In the genomic region with DNA sequence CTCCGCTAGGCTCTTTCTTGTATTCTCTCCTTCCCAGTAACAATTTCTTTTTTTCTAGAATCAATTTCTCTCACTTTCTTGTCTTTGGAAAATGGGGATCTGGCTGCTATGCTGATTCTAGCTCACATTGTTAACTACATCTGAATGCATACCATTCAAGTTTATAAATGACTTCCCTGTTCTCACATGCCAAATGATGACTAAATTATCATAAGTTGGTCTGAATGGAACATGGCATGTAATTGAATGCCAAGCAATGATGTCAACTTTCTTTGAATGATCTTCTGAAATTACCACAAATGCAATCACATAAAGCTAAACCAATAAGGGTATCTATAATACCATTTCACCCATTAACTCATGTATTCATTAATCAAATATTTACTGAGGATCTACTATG, we compare ENCODE assay signal across 19 cellular contexts. TPM values are rescaled to one million over a fixed set of nuclear protein-coding genes. Genes with fewer than 3 reads are reported as not detected.
A peak's percentile ranks its signal among the peaks of the same experiment; 100 is the strongest.
DNase-seq lines count a peak whose midpoint lies in the region; ATAC-seq, FAIRE-seq and TF ChIP-seq lines count a peak whose summit lies in the region.
"Had no signal": no experiment of that assay in that cellular context is flagged by ENCODE, and none has a peak within 500 bp of the region (broad histone marks: within the 10 kb centered on the region; RNA-seq: fewer than 3 reads in every experiment).

No MANE protein-coding gene starts in this region.

- no peak for DNase-seq in activated naive CD4-positive, alpha-beta T cell treated with anti-CD3 and anti-CD28 coated beads, Interleukin-2, amount 50 U/mL, for 16 hours
- DNase-seq in bronchial epithelial cell (ENCODE audit: low read depth), result peak; percentile 0
- peak; percentile 58 for DNase-seq in globus pallidus (ENCODE audit: low spot score)
- peak; percentile 11 for DNase-seq in renal cortical epithelial cell (ENCODE audit: low read depth)
- no peak for DNase-seq in activated CD8-positive, alpha-beta T cell treated with anti-CD3 and anti-CD28 coated beads, Interleukin-2, amount 10 ng/mL, durations not matched to agents 7 days and 5 days
- DNase-seq in NCI-H1930 (lab: John Stamatoyannopoulos, UW), result no peak
- no peak for DNase-seq in GM12892 (ENCODE audit: insufficient read length)
- DNase-seq: 8988T; AML-193; CD4-positive, CD25-positive, alpha-beta regulatory T cell; DMS79; GM23248 had no signal

- H3K4me3 ChIP-seq in bronchial epithelial cell (ENCODE audit: low read depth, low read length), result no peak overlapping the region
- H3K4me3 ChIP-seq: BLaER1 treated with 17β-estradiol and CSF1 and Interleukin-3, amounts not matched to agents 10 nM and 100 nM; GM12878; GM23248 had no signal

- no peak overlapping the region for H3K4me3 Mint-ChIP-seq in activated naive CD4-positive, alpha-beta T cell treated with anti-CD3 and anti-CD28 coated beads, Interleukin-2, amount 50 U/mL, for 24 hours
- H3K4me3 Mint-ChIP-seq in activated CD8-positive, alpha-beta T cell treated with anti-CD3 and anti-CD28 coated beads, Interleukin-2, amount 10 ng/mL, durations not matched to agents 7 days and 5 days, result no peak overlapping the region

- peak overlapping the region; percentile 47 for H3K27ac Mint-ChIP-seq in activated naive CD4-positive, alpha-beta T cell treated with anti-CD3 and anti-CD28 coated beads, Interleukin-2, amount 50 U/mL, for 24 hours
- H3K27ac Mint-ChIP-seq in activated CD8-positive, alpha-beta T cell treated with anti-CD3 and anti-CD28 coated beads, Interleukin-2, amount 10 ng/mL, durations not matched to agents 7 days and 5 days, result no peak overlapping the region
- H3K27ac Mint-ChIP-seq: CD4-positive, CD25-positive, alpha-beta regulatory T cell had no signal

- H3K4me1 Mint-ChIP-seq in activated naive CD4-positive, alpha-beta T cell treated with anti-CD3 and anti-CD28 coated beads, Interleukin-2, amount 50 U/mL, for 24 hours, result peaks cover 27% of the 10 kb centered on the region
- peaks cover 32% of the 10 kb centered on the region for H3K4me1 Mint-ChIP-seq in activated CD8-positive, alpha-beta T cell treated with anti-CD3 and anti-CD28 coated beads, Interleukin-2, amount 10 ng/mL, durations not matched to agents 7 days and 5 days (ENCODE audit: low read depth)

- no peaks in the 10 kb centered on the region for H3K36me3 ChIP-seq in bronchial epithelial cell (ENCODE audit: control insufficient read depth, insufficient read depth, low read length)
- H3K36me3 ChIP-seq: BLaER1 treated with 17β-estradiol and CSF1 and Interleukin-3, amounts not matched to agents 10 nM and 100 nM had no signal

- no peaks in the 10 kb centered on the region for H3K36me3 Mint-ChIP-seq in activated naive CD4-positive, alpha-beta T cell treated with anti-CD3 and anti-CD28 coated beads, Interleukin-2, amount 50 U/mL, for 24 hours
- peaks cover 3% of the 10 kb centered on the region for H3K36me3 Mint-ChIP-seq in activated CD8-positive, alpha-beta T cell treated with anti-CD3 and anti-CD28 coated beads, Interleukin-2, amount 10 ng/mL, durations not matched to agents 7 days and 5 days (ENCODE audit: low read depth)
- H3K36me3 Mint-ChIP-seq: CD4-positive, CD25-positive, alpha-beta regulatory T cell had no signal

- ATAC-seq in activated CD8-positive, alpha-beta T cell treated with anti-CD3 and anti-CD28 coated beads, Interleukin-2, amount 10 ng/mL, durations not matched to agents 7 days and 5 days, result no peak
- ATAC-seq: GM12878, HCT116 had no signal

- no peaks in the 10 kb centered on the region for H3K27me3 ChIP-seq in bronchial epithelial cell (ENCODE audit: control insufficient read depth, insufficient read depth, low read length)

- POLR2A ChIA-PET in activated CD8-positive, alpha-beta T cell treated with anti-CD3 and anti-CD28 coated beads, Interleukin-2, amount 10 ng/mL, durations not matched to agents 7 days and 5 days (lab: Charles Lee), result no interaction called here

- TF ChIP-seq CTCF in bronchial epithelial cell (IDR thresholded peaks at IDR 0.05; ENCODE audit: insufficient read depth, low read length, severe bottlenecking), result no peak

- no peaks in the 10 kb centered on the region for H3K9me3 Mint-ChIP-seq in activated naive CD4-positive, alpha-beta T cell treated with anti-CD3 and anti-CD28 coated beads, Interleukin-2, amount 50 U/mL, for 24 hours
- H3K9me3 Mint-ChIP-seq in activated CD8-positive, alpha-beta T cell treated with anti-CD3 and anti-CD28 coated beads, Interleukin-2, amount 10 ng/mL, durations not matched to agents 7 days and 5 days (ENCODE audit: insufficient read depth), result no peaks in the 10 kb centered on the region

- CTCF ChIA-PET in activated CD8-positive, alpha-beta T cell treated with anti-CD3 and anti-CD28 coated beads, Interleukin-2, amount 10 ng/mL, durations not matched to agents 7 days and 5 days (lab: Charles Lee), result no interaction called here

- FAIRE-seq in bronchial epithelial cell (lab: Jason Lieb, UNC), result no peak
- no peak for FAIRE-seq in GM12892 (lab: Jason Lieb, UNC)
- FAIRE-seq: GM12878, H54, HTR-8/SVneo had no signal

- no peak for TF ChIP-seq POLR2A in GM12892 (IDR thresholded peaks at IDR 0.05; ENCODE audit: low read depth, low read length)

- no peaks in the 10 kb centered on the region for H3K27me3 Mint-ChIP-seq in activated naive CD4-positive, alpha-beta T cell treated with anti-CD3 and anti-CD28 coated beads, Interleukin-2, amount 50 U/mL, for 24 hours
- H3K27me3 Mint-ChIP-seq in activated CD8-positive, alpha-beta T cell treated with anti-CD3 and anti-CD28 coated beads, Interleukin-2, amount 10 ng/mL, durations not matched to agents 7 days and 5 days (ENCODE audit: low read depth), result no peaks in the 10 kb centered on the region
- H3K27me3 Mint-ChIP-seq: CD4-positive, CD25-positive, alpha-beta regulatory T cell had no signal

RNA-seq across cellular contexts. Expression of a gene that starts 2.7 kb away (rescaled TPM):
- total RNA-seq in bronchial epithelial cell (1.8 and 4.9 TPM in 2 replicates), renal cortical epithelial cell (1.6 and 7.6 TPM in 2 replicates)
- 10 to 100 TPM; 74.3 to 75.9 TPM for total RNA-seq in activated CD8-positive, alpha-beta T cell treated with anti-CD3 and anti-CD28 coated beads, Interleukin-2, amount 10 ng/mL, durations not matched to agents 7 days and 5 days
- 40.7 TPM for polyA plus RNA-seq in GM12892 (2012; ENCODE audit: missing spikeins)
- total RNA-seq: G401, GM23248 had no signal
- polyA plus RNA-seq: GM23248 had no signal

Comparison
In these comparisons a context has a peak if more than half of its experiments do, and no peak if none do; other contexts are left out.
1. DNase-seq: peak in bronchial epithelial cell (single experiment), globus pallidus (single experiment) and renal cortical epithelial cell (single experiment); none in activated naive CD4-positive, alpha-beta T cell treated with anti-CD3 and anti-CD28 coated beads, Interleukin-2, amount 50 U/mL, for 16 hours (single experiment), activated CD8-positive, alpha-beta T cell treated with anti-CD3 and anti-CD28 coated beads, Interleukin-2, amount 10 ng/mL, durations not matched to agents 7 days and 5 days (single experiment), NCI-H1930 (0 of 2) and GM12892 (single experiment).